Comparison of ENCODE assay signal across 11 cellular contexts in genomic region chr21:34198232-34199120, GRCh38.
DNase-seq lines count a peak whose midpoint lies in the region; ATAC-seq and TF ChIP-seq lines count a peak whose summit lies in the region.
"Had no signal": no experiment of that assay in that cellular context is flagged by ENCODE, and none has a peak within 500 bp of the region (broad histone marks: within the 10 kb centered on the region; RNA-seq: fewer than 3 reads in every experiment).

No MANE protein-coding gene starts in this region.

- peaks cover 35% of the 10 kb centered on the region for H3K4me1 ChIP-seq in CD4-positive, CD25-positive, alpha-beta regulatory T cell (ENCODE audit: control insufficient read depth, insufficient read depth, low read length, poor library complexity, severe bottlenecking)
- no peaks in the 10 kb centered on the region for H3K4me1 ChIP-seq in mucosa of descending colon (ENCODE audit: low read depth)

- H3K27ac ChIP-seq in CD4-positive, CD25-positive, alpha-beta regulatory T cell (ENCODE audit: insufficient read depth, low read length, poor library complexity, severe bottlenecking): peak overlapping the region; percentile 53
- H3K27ac ChIP-seq: SJSA1 had no signal

- peaks cover 0 to 2% (median 0%) of the 10 kb centered on the region in 7 donors for H3K9me3 Mint-ChIP-seq in CD4-positive, CD25-positive, alpha-beta regulatory T cell

- no peaks in the 10 kb centered on the region for H3K27me3 ChIP-seq in CD4-positive, CD25-positive, alpha-beta regulatory T cell (ENCODE audit: control insufficient read depth, insufficient read depth, low read length)
- H3K27me3 ChIP-seq: SJSA1 had no signal

- no peaks in the 10 kb centered on the region for H3K36me3 ChIP-seq in CD4-positive, CD25-positive, alpha-beta regulatory T cell (ENCODE audit: control insufficient read depth, insufficient read depth, low read length)
- no peaks in the 10 kb centered on the region for H3K36me3 ChIP-seq in mucosa of descending colon (ENCODE audit: low read depth)
- H3K36me3 ChIP-seq: SJSA1 had no signal

- H3K4me1 Mint-ChIP-seq in CD4-positive, CD25-positive, alpha-beta regulatory T cell: peaks cover 19 to 49% (median 26%) of the 10 kb centered on the region in 4 donors

- H3K4me3 ChIP-seq in CD4-positive, CD25-positive, alpha-beta regulatory T cell (ENCODE audit: low read depth, low read length): peak overlapping the region; percentile 33
- no peak overlapping the region for H3K4me3 ChIP-seq in Jurkat, Clone E6-1 (ENCODE audit: low read length)
- H3K4me3 ChIP-seq in mucosa of descending colon: no peak overlapping the region
- H3K4me3 ChIP-seq: SJSA1 had no signal

- no peak for TF ChIP-seq CTCF in mucosa of descending colon (IDR thresholded peaks at IDR 0.05)

- DNase-seq in CD4-positive, CD25-positive, alpha-beta regulatory T cell: peak in 2 of 3 donors; percentile 45 to 80
- DNase-seq in Jurkat, Clone E6-1 (ENCODE audit: low read depth, low spot score): peak; percentile 54
- DNase-seq in activated CD8-positive, alpha-beta memory T cell treated with anti-CD3 and anti-CD28 coated beads, Interleukin-2, amount 50 U/mL, for 48 hours: peak; percentile 60
- no peak for DNase-seq in mucosa of descending colon
- no peak for DNase-seq in ACHN
- DNase-seq in COR-L47 (lab: John Stamatoyannopoulos, UW): no peak
- DNase-seq in hippocampal formation (lab: John Stamatoyannopoulos, UW): no peak
- DNase-seq: kidney glomerular epithelial cell, NCI-H2029 treated with DMSO at 0.1 percent for 48 hours had no signal

- peak; percentile 81 to 82 for ATAC-seq in CD4-positive, CD25-positive, alpha-beta regulatory T cell (ENCODE audit: low read depth in 2 of 2)
- ATAC-seq in mucosa of descending colon: peak; percentile 32
- no peak for ATAC-seq in GM21528 (IDR thresholded peaks at IDR 0.05; ENCODE audit: low FRiP score, unreplicated experiment)

- intact Hi-C loops in mucosa of descending colon (cut with DNase I, micrococcal nuclease): loop anchor here in 1 of 2 donors (10.0 kb wide), 1 partner anchor 254 kb away; no protein-coding TSS in a partner anchor

- H3K4me3 Mint-ChIP-seq in CD4-positive, CD25-positive, alpha-beta regulatory T cell: peak overlapping the region; percentile 0 to 80 (median 62)

- in situ Hi-C loops in ACHN (cut with HindIII; ENCODE audit: low pct_ligation_motif_present, low pct_unique_long_range_greater_than_20kb, low sequenced_read_pairs): no loop called here

- H3K27me3 Mint-ChIP-seq in CD4-positive, CD25-positive, alpha-beta regulatory T cell: no peaks in the 10 kb centered on the region

- no peaks in the 10 kb centered on the region for H3K9me3 ChIP-seq in CD4-positive, CD25-positive, alpha-beta regulatory T cell (ENCODE audit: control insufficient read depth in 2 of 2, low read length in 2 of 2)
- H3K9me3 ChIP-seq in mucosa of descending colon: no peaks in the 10 kb centered on the region
- H3K9me3 ChIP-seq: SJSA1 had no signal

- peak overlapping the region; percentile 72 to 89 (median 87) for H3K27ac Mint-ChIP-seq in CD4-positive, CD25-positive, alpha-beta regulatory T cell

- H3K36me3 Mint-ChIP-seq in CD4-positive, CD25-positive, alpha-beta regulatory T cell: no peaks in the 10 kb centered on the region

Comparison
In these comparisons a context has a peak if more than half of its experiments do, and no peak if none do; other contexts are left out.
1. DNase-seq: peak in CD4-positive, CD25-positive, alpha-beta regulatory T cell (2 of 3), Jurkat, Clone E6-1 (single experiment) and activated CD8-positive, alpha-beta memory T cell treated with anti-CD3 and anti-CD28 coated beads, Interleukin-2, amount 50 U/mL, for 48 hours (single experiment); none in mucosa of descending colon (0 of 3), ACHN (single experiment), COR-L47 (single experiment) and hippocampal formation (0 of 2).